Comparison of ENCODE assay signal across 10 cellular contexts in the genomic region with DNA sequence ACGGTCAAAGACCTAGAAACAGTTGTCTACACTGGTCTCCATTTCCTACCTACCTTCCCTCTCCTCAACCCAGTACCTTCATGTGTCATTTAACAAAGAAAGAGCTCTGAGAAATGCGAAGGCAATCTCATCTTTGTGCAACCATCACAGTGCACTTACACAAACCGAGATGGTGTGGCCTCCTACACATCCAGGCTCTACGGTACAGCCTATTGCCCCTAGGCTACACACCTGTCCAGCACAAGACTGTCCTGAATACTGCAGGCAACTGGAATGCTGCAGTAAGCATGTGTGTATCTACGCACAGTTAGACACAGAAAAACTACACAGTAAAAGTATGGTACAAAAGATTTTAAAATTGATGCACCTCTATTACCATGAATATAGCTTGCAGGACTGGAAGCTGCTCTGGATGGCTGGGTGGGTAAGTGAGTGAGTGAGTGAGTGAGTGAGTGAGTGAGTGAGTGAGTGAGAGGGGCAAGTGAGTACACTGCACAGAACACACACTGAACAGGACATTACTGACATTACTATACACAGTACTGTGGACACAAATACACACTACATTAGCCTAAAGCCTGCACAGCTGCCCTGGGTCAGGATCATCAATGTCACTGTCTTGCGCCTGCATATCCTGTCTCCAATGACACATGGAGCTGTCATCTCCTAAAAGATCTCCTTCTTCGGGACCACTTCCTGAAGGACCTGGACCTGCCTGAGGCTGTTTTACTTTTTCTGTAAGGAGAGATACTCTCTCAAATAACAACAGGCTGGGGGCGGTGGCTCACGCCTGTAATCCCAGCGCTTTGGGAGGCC. TPM values are rescaled to one million over a fixed set of nuclear protein-coding genes. Genes with fewer than 3 reads are reported as not detected.
DNase-seq lines count a peak whose midpoint lies in the region; ATAC-seq and TF ChIP-seq lines count a peak whose summit lies in the region.
"Had no signal": no experiment of that assay in that cellular context is flagged by ENCODE, and none has a peak within 500 bp of the region (broad histone marks: within the 10 kb centered on the region; RNA-seq: fewer than 3 reads in every experiment).

No MANE protein-coding gene starts in this region.

- intact Hi-C loops in activated CD4-positive, alpha-beta memory T cell treated with anti-CD3 and anti-CD28 coated beads for 36 hours (cut with micrococcal nuclease) = no loop called here
- intact Hi-C loops in right cardiac atrium (cut with DNase I) = loop anchor here in 2 of 4 donors (10.0 kb wide), 1 partner anchor 65 kb away; no protein-coding TSS in a partner anchor

- no peaks in the 10 kb centered on the region for H4K20me1 ChIP-seq in H9 (ENCODE audit: control insufficient read depth, insufficient read depth, insufficient read length)

- H3K14ac ChIP-seq in H9 (ENCODE audit: insufficient read depth, low read length) = no peak overlapping the region

- no peak overlapping the region for H4K5ac ChIP-seq in H9 (ENCODE audit: insufficient read length, low read depth, low read length)

- no peaks in the 10 kb centered on the region for H3K27me3 Mint-ChIP-seq in H9 (ENCODE audit: low read depth)
- H3K27me3 Mint-ChIP-seq in activated CD4-positive, alpha-beta memory T cell treated with anti-CD3 and anti-CD28 coated beads for 36 hours = no peaks in the 10 kb centered on the region
- H3K27me3 Mint-ChIP-seq in stimulated activated naive B cell treated with anti-CD40 and anti-IgM and Interleukin-4, amounts not matched to agents 10 μg/mL and 1 μg/mL and 100 μg/mL, for 72 hours = no peaks in the 10 kb centered on the region

- peaks cover 12% of the 10 kb centered on the region for H3K79me1 ChIP-seq in H9 (ENCODE audit: insufficient read depth, low read depth, low read length, poor library complexity, severe bottlenecking)

- POLR2A ChIA-PET in activated CD4-positive, alpha-beta memory T cell treated with anti-CD3 and anti-CD28 coated beads for 36 hours (lab: Charles Lee) = interaction anchor here (1.7 kb wide), 1 partner anchor 16 kb away, joined by 3 read pairs; no protein-coding TSS in a partner anchor

- no peak overlapping the region for H3K4me3 Mint-ChIP-seq in H9
- H3K4me3 Mint-ChIP-seq in activated CD4-positive, alpha-beta memory T cell treated with anti-CD3 and anti-CD28 coated beads for 36 hours = no peak overlapping the region
- H3K4me3 Mint-ChIP-seq in stimulated activated naive B cell treated with anti-CD40 and anti-IgM and Interleukin-4, amounts not matched to agents 10 μg/mL and 1 μg/mL and 100 μg/mL, for 72 hours = no peak overlapping the region

- H4K91ac ChIP-seq in H9 (ENCODE audit: insufficient read length, low read depth, low read length) = no peak overlapping the region

- no peak overlapping the region for H3T11ph ChIP-seq in H9 (ENCODE audit: low read length)

- no peak for TF ChIP-seq CTCF in H9 (conservative IDR thresholded peaks at IDR 0.05)

- no peak overlapping the region for H2BK12ac ChIP-seq in H9 (ENCODE audit: insufficient read length, low read depth, low read length)

- H3K36me3 Mint-ChIP-seq in H9 (ENCODE audit: insufficient read depth in 1 of 3, low read depth in 3 of 3) = peaks cover 4 to 14% (median 13%) of the 10 kb centered on the region in 3 experiments; a peak in 6 of 7 replicates
- peaks cover 13% of the 10 kb centered on the region for H3K36me3 Mint-ChIP-seq in activated CD4-positive, alpha-beta memory T cell treated with anti-CD3 and anti-CD28 coated beads for 36 hours
- H3K36me3 Mint-ChIP-seq in stimulated activated naive B cell treated with anti-CD40 and anti-IgM and Interleukin-4, amounts not matched to agents 10 μg/mL and 1 μg/mL and 100 μg/mL, for 72 hours = peaks cover 5 to 28% of the 10 kb centered on the region in 2 donors

- peaks cover 42 to 58% of the 10 kb centered on the region in 2 experiments for H3K4me1 Mint-ChIP-seq in H9
- H3K4me1 Mint-ChIP-seq in activated CD4-positive, alpha-beta memory T cell treated with anti-CD3 and anti-CD28 coated beads for 36 hours (ENCODE audit: low read depth) = peaks cover 76% of the 10 kb centered on the region
- peaks cover 38 to 55% of the 10 kb centered on the region in 2 donors for H3K4me1 Mint-ChIP-seq in stimulated activated naive B cell treated with anti-CD40 and anti-IgM and Interleukin-4, amounts not matched to agents 10 μg/mL and 1 μg/mL and 100 μg/mL, for 72 hours

- DNase-seq in H9 (no peak), right cardiac atrium (no peak), NCI-H774 (lab: John Stamatoyannopoulos, UW) (no peak), occipital lobe (lab: John Stamatoyannopoulos, UW) (no peak), NOMO-1 (lab: John Stamatoyannopoulos, UW; ENCODE audit: unreplicated experiment in 2 of 2) (no peak)
- no peak for DNase-seq in activated CD4-positive, alpha-beta memory T cell treated with anti-CD3 and anti-CD28 coated beads for 36 hours
- DNase-seq in stimulated activated naive B cell treated with anti-CD40 and anti-IgM and Interleukin-4, amounts not matched to agents 10 μg/mL and 1 μg/mL and 100 μg/mL, for 72 hours = no peak
- DNase-seq: OCI-M1 had no signal

- no peak overlapping the region for H2BK20ac ChIP-seq in H9 (ENCODE audit: low read depth, low read length, poor library complexity, severe bottlenecking)

- no peak overlapping the region for H3K18ac ChIP-seq in H9 (ENCODE audit: insufficient read length, low read depth, low read length)

- H3K9me3 Mint-ChIP-seq in H9 = no peaks in the 10 kb centered on the region
- no peaks in the 10 kb centered on the region for H3K9me3 Mint-ChIP-seq in activated CD4-positive, alpha-beta memory T cell treated with anti-CD3 and anti-CD28 coated beads for 36 hours
- H3K9me3 Mint-ChIP-seq in stimulated activated naive B cell treated with anti-CD40 and anti-IgM and Interleukin-4, amounts not matched to agents 10 μg/mL and 1 μg/mL and 100 μg/mL, for 72 hours = no peaks in the 10 kb centered on the region

- H2BK5ac ChIP-seq in H9 (ENCODE audit: insufficient read length, low read length) = no peak overlapping the region

- no peak overlapping the region for H2BK120ac ChIP-seq in H9 (ENCODE audit: low read depth, low read length, poor library complexity, severe bottlenecking)

- H3K23me2 ChIP-seq in H9 (ENCODE audit: insufficient read length, low read depth, low read length, poor library complexity, severe bottlenecking) = no peaks in the 10 kb centered on the region

- H3K4me1 ChIP-seq in H9 (ENCODE audit: insufficient read depth, low read length) = peaks cover 17% of the 10 kb centered on the region; the same call in 1 of the 2 replicates
- H3K4me1 ChIP-seq in right cardiac atrium (ENCODE audit: control insufficient read depth, insufficient read depth, low read length) = peaks cover 30% of the 10 kb centered on the region

- no peak overlapping the region for H3K56ac ChIP-seq in H9 (ENCODE audit: insufficient read length, low read depth, low read length)

- H3K4me2 ChIP-seq in H9 (ENCODE audit: insufficient read depth, insufficient read length, low read length) = no peak overlapping the region

- WGBS in H9 (ENCODE audit: extremely low coverage, insufficient read length, low lambda C conversion rate) = no CpG with 5 or more reads among the region's 10 CpGs
- 82% methylated on average over 10 of the region's 10 CpGs for WGBS in right cardiac atrium

- no peak overlapping the region for H3K4ac ChIP-seq in H9 (ENCODE audit: low read depth, low read length)

- H3K27ac Mint-ChIP-seq in H9 = peak overlapping the region in 2 of 3 experiments; percentile 30 to 45; a peak in 4 of 7 replicates
- peak overlapping the region; percentile 64 for H3K27ac Mint-ChIP-seq in activated CD4-positive, alpha-beta memory T cell treated with anti-CD3 and anti-CD28 coated beads for 36 hours
- peak overlapping the region; percentile 68 for H3K27ac Mint-ChIP-seq in stimulated activated naive B cell treated with anti-CD40 and anti-IgM and Interleukin-4, amounts not matched to agents 10 μg/mL and 1 μg/mL and 100 μg/mL, for 72 hours

- no peak overlapping the region for H4K8ac ChIP-seq in H9 (replicated peaks; ENCODE audit: insufficient read length, low read depth, low read length)

- no peak overlapping the region for H3K23ac ChIP-seq in H9 (ENCODE audit: insufficient read length, low read depth, low read length)

- H3K27me3 ChIP-seq in H9 (ENCODE audit: insufficient read depth, low read length) (no peaks in the 10 kb centered on the region), right cardiac atrium (ENCODE audit: control insufficient read depth, insufficient read depth) (no peaks in the 10 kb centered on the region)

- CTCF ChIA-PET in activated CD4-positive, alpha-beta memory T cell treated with anti-CD3 and anti-CD28 coated beads for 36 hours (lab: Charles Lee) = interaction anchor here (0.7 to 0.8 kb wide), 2 partner anchors 14 to 69 kb away, joined by 3 to 4 read pairs; no protein-coding TSS in a partner anchor

- H2AK5ac ChIP-seq in H9 (ENCODE audit: insufficient read length, low read length) = no peak overlapping the region

- H3K4me3 ChIP-seq in right cardiac atrium (ENCODE audit: low read length) = no peak overlapping the region
- H3K4me3 ChIP-seq: HAP-1 had no signal

- H2AFZ ChIP-seq in H9 (ENCODE audit: low read length) = no peak overlapping the region

- H3K9me3 ChIP-seq in H9 (ENCODE audit: control insufficient read depth, low read depth, low read length) (no peaks in the 10 kb centered on the region), right cardiac atrium (ENCODE audit: control insufficient read depth, low read length) (no peaks in the 10 kb centered on the region)
- H3K9me3 ChIP-seq: HAP-1 had no signal

- H3K79me2 ChIP-seq in H9 (ENCODE audit: insufficient read depth, low read length) = peaks cover 64% of the 10 kb centered on the region

- no peak overlapping the region for H3K9ac ChIP-seq in H9 (ENCODE audit: extremely low read depth, insufficient read length, low read length)

- ATAC-seq in right cardiac atrium (peak in 1 of 2 donors; percentile 15), GM18517 (IDR thresholded peaks at IDR 0.05; ENCODE audit: unreplicated experiment) (no peak)
- no peak for ATAC-seq in stimulated activated naive B cell treated with anti-CD40 and anti-IgM and Interleukin-4, amounts not matched to agents 10 μg/mL and 1 μg/mL and 100 μg/mL, for 72 hours (replicated peaks)

- H3K27ac ChIP-seq in H9 (ENCODE audit: insufficient read length, low read depth, low read length) = no peak overlapping the region
- H3K27ac ChIP-seq in right cardiac atrium (ENCODE audit: low read length) = peak overlapping the region; percentile 14

- no peak overlapping the region for H2BK15ac ChIP-seq in H9 (ENCODE audit: low read depth, low read length)

RNA-seq across cellular contexts. Expression of gene ITGB1, which starts 18.5 kb away (rescaled TPM):
- total RNA-seq in H9 (2021) = 223 and 253 TPM in 2 replicates
- total RNA-seq in activated CD4-positive, alpha-beta memory T cell treated with anti-CD3 and anti-CD28 coated beads for 36 hours = 100 to 1,000 TPM; 113 to 117 TPM
- total RNA-seq in right cardiac atrium = 100 to 1,000 TPM; 453 to 583 (median 494) TPM
- 259 TPM for polyA plus RNA-seq in right cardiac atrium
- total RNA-seq in occipital lobe = 102 TPM
